In genomic region chr7:79420464-79420863, GRCh38 we compare ENCODE assay signal across 11 cellular contexts. TPM values are rescaled to one million over a fixed set of nuclear protein-coding genes. Genes with fewer than 3 reads are reported as not detected.
A peak's percentile ranks its signal among the peaks of the same experiment; 100 is the strongest.
DNase-seq lines count a peak whose midpoint lies in the region; ATAC-seq and TF ChIP-seq lines count a peak whose summit lies in the region.
"Had no signal": no experiment of that assay in that cellular context is flagged by ENCODE, and none has a peak within 500 bp of the region (broad histone marks: within the 10 kb centered on the region; RNA-seq: fewer than 3 reads in every experiment).

No MANE protein-coding gene starts in this region.

- ATAC-seq in HG02642 (IDR thresholded peaks at IDR 0.05; ENCODE audit: poor library complexity, unreplicated experiment) (no peak), HG02759 (IDR thresholded peaks at IDR 0.05; ENCODE audit: unreplicated experiment) (no peak)

- H4K20me1 ChIP-seq in osteoblast (ENCODE audit: insufficient read depth, low read length), result peaks cover 3% of the 10 kb centered on the region

- H3K4me2 ChIP-seq in osteoblast (ENCODE audit: insufficient read depth, low read length), result peak overlapping the region; percentile 51

- H3K4me1 ChIP-seq in osteoblast (ENCODE audit: insufficient read depth, low read length), result peaks cover 15% of the 10 kb centered on the region

- H3K36me3 ChIP-seq in osteoblast (ENCODE audit: insufficient read depth, low read length), result no peaks in the 10 kb centered on the region

- no peak overlapping the region for H2AFZ ChIP-seq in osteoblast (ENCODE audit: low read length)

- H3K79me2 ChIP-seq in osteoblast (ENCODE audit: insufficient read depth, low read length), result peaks cover 7% of the 10 kb centered on the region

- H3K9me3 ChIP-seq in osteoblast (ENCODE audit: low read depth, low read length), result no peaks in the 10 kb centered on the region

- H3K4me3 ChIP-seq in fibroblast of mammary gland (ENCODE audit: control insufficient read depth, low read depth, low read length) (no peak overlapping the region), osteoblast (ENCODE audit: insufficient read depth, low read length) (no peak overlapping the region)

- TF ChIP-seq CTCF in fibroblast of mammary gland (conservative IDR thresholded peaks at IDR 0.05; ENCODE audit: control insufficient read depth, insufficient read depth, low read depth, low read length), result no peak
- TF ChIP-seq CTCF in osteoblast (IDR thresholded peaks at IDR 0.05; ENCODE audit: extremely low read depth, low read depth, low read length), result no peak

- no peaks in the 10 kb centered on the region for H3K27me3 ChIP-seq in osteoblast (ENCODE audit: insufficient read depth, low read length)

- DNase-seq in GM04503 (ENCODE audit: low read depth), result peak; percentile 78
- DNase-seq in RPMI7951 (ENCODE audit: low read depth), result peak; percentile 21
- peak; percentile 96 for DNase-seq in fibroblast of mammary gland (ENCODE audit: low read depth)
- peak; percentile 84 for DNase-seq in osteoblast (ENCODE audit: insufficient read length, low spot score, missing footprints)
- DNase-seq in activated naive CD4-positive, alpha-beta T cell treated with anti-CD3 and anti-CD28 coated beads, Interleukin-2, amount 50 U/mL, for 16 hours, result no peak
- no peak for DNase-seq in occipital lobe (lab: John Stamatoyannopoulos, UW)
- DNase-seq: cerebellar nuclear complex; small intestine; stimulated activated naive CD4-positive, alpha-beta T cell treated with Interleukin-2 at 50 U/mL for 16 hours had no signal

- H3K27ac ChIP-seq in osteoblast (ENCODE audit: low read depth, low read length), result peak overlapping the region; percentile 49

RNA-seq across cellular contexts. Expression of gene MAGI2, which starts 33.0 kb away (rescaled TPM):
- total RNA-seq in RPMI7951 (2014; rRNA removed; shearing (Covaris generic)), result 1.1 and 1.4 TPM in 2 replicates
- 18.8 and 24.8 TPM in 2 replicates for total RNA-seq in osteoblast
- 244 TPM for total RNA-seq in occipital lobe

Comparison
In these comparisons a context has a peak if more than half of its experiments do, and no peak if none do; other contexts are left out.
1. DNase-seq: peak in GM04503 (single experiment), RPMI7951 (single experiment), fibroblast of mammary gland (single experiment) and osteoblast (single experiment); none in activated naive CD4-positive, alpha-beta T cell treated with anti-CD3 and anti-CD28 coated beads, Interleukin-2, amount 50 U/mL, for 16 hours (single experiment) and occipital lobe (single experiment).